Comparison of ENCODE assay signal across 19 cellular contexts in genomic region chr22:22397875-22398524, GRCh38.
DNase-seq lines count a peak whose midpoint lies in the region; ATAC-seq and TF ChIP-seq lines count a peak whose summit lies in the region.
"Had no signal": no experiment of that assay in that cellular context is flagged by ENCODE, and none has a peak within 500 bp of the region (broad histone marks: within the 10 kb centered on the region; RNA-seq: fewer than 3 reads in every experiment).

No MANE protein-coding gene starts in this region.

- H3K4me1 ChIP-seq in subcutaneous abdominal adipose tissue (ENCODE audit: control insufficient read depth in 5 of 5, insufficient read depth in 5 of 5, low read length in 5 of 5), result peaks cover 0 to 7% (median 4%) of the 10 kb centered on the region in 5 donors

- H3K9me3 ChIP-seq in WERI-Rb-1 (ENCODE audit: severe bottlenecking) (peaks cover 4% of the 10 kb centered on the region), subcutaneous abdominal adipose tissue (ENCODE audit: control insufficient read depth in 5 of 5, low read length in 5 of 5) (peaks cover 0 to 9% (median 0%) of the 10 kb centered on the region in 5 donors)

- peaks cover 18% of the 10 kb centered on the region for H3K27me3 Mint-ChIP-seq in activated CD4-positive, alpha-beta memory T cell treated with anti-CD3 and anti-CD28 coated beads, Interleukin-2, amount 10 ng/mL, durations not matched to agents 7 days and 5 days
- H3K27me3 Mint-ChIP-seq: activated B cell treated with CpG ODN at 0.5 μM for 24 hours had no signal

- H3K4me3 Mint-ChIP-seq in activated CD4-positive, alpha-beta memory T cell treated with anti-CD3 and anti-CD28 coated beads, Interleukin-2, amount 10 ng/mL, durations not matched to agents 7 days and 5 days, result no peak overlapping the region
- H3K4me3 Mint-ChIP-seq: activated B cell treated with CpG ODN at 0.5 μM for 24 hours; naive thymus-derived CD8-positive, alpha-beta T cell had no signal

- H3K27ac Mint-ChIP-seq in activated CD4-positive, alpha-beta memory T cell treated with anti-CD3 and anti-CD28 coated beads, Interleukin-2, amount 10 ng/mL, durations not matched to agents 7 days and 5 days, result no peak overlapping the region
- H3K27ac Mint-ChIP-seq: naive thymus-derived CD8-positive, alpha-beta T cell; progenitor cell of endocrine pancreas had no signal

- no peaks in the 10 kb centered on the region for H3K36me3 ChIP-seq in WERI-Rb-1
- H3K36me3 ChIP-seq in subcutaneous abdominal adipose tissue (ENCODE audit: control insufficient read depth in 5 of 5, insufficient read depth in 5 of 5, low read length in 5 of 5), result no peaks in the 10 kb centered on the region

- H3K9me3 Mint-ChIP-seq in activated CD4-positive, alpha-beta memory T cell treated with anti-CD3 and anti-CD28 coated beads, Interleukin-2, amount 10 ng/mL, durations not matched to agents 7 days and 5 days, result no peaks in the 10 kb centered on the region
- H3K9me3 Mint-ChIP-seq: activated B cell treated with CpG ODN at 0.5 μM for 24 hours; naive thymus-derived CD8-positive, alpha-beta T cell had no signal

- H3K27me3 ChIP-seq in WERI-Rb-1 (ENCODE audit: insufficient read depth, low read depth, severe bottlenecking) (no peaks in the 10 kb centered on the region), layer of hippocampus (ENCODE audit: control insufficient read depth, insufficient read depth, low read length) (no peaks in the 10 kb centered on the region), subcutaneous abdominal adipose tissue (ENCODE audit: control insufficient read depth in 5 of 5, insufficient read depth in 4 of 5, low read length in 5 of 5) (peaks cover 4 to 17% (median 12%) of the 10 kb centered on the region in 5 donors)

- no peak overlapping the region for H3K9ac ChIP-seq in subcutaneous abdominal adipose tissue (ENCODE audit: low read length in 5 of 5)

- no peaks in the 10 kb centered on the region for H3K4me1 Mint-ChIP-seq in activated CD4-positive, alpha-beta memory T cell treated with anti-CD3 and anti-CD28 coated beads, Interleukin-2, amount 10 ng/mL, durations not matched to agents 7 days and 5 days

- no peak overlapping the region for H3K27ac ChIP-seq in WERI-Rb-1
- H3K27ac ChIP-seq in layer of hippocampus (ENCODE audit: low read depth, low read length), result peak overlapping the region; percentile 40
- H3K27ac ChIP-seq in subcutaneous abdominal adipose tissue (ENCODE audit: low read depth, low read length), result peak overlapping the region; percentile 3
- H3K27ac ChIP-seq: hepatocyte had no signal

- no peaks in the 10 kb centered on the region for H3K36me3 Mint-ChIP-seq in activated CD4-positive, alpha-beta memory T cell treated with anti-CD3 and anti-CD28 coated beads, Interleukin-2, amount 10 ng/mL, durations not matched to agents 7 days and 5 days (ENCODE audit: low read depth)

- DNase-seq in NCI-H146 (lab: John Stamatoyannopoulos, UW) (peak; percentile 5), NCI-H146 treated with DMSO at 0.1 percent for 48 hours (lab: John Stamatoyannopoulos, UW; ENCODE audit: unreplicated experiment) (no peak), WERI-Rb-1 (peak; percentile 56), NCI-H187 treated with DMSO at 0.1 percent for 48 hours (lab: John Stamatoyannopoulos, UW) (no peak)
- DNase-seq in activated CD4-positive, alpha-beta memory T cell treated with anti-CD3 and anti-CD28 coated beads, Interleukin-2, amount 10 ng/mL, durations not matched to agents 7 days and 5 days, result no peak
- DNase-seq: activated B cell treated with CpG ODN at 0.5 μM for 24 hours; activated gamma-delta T cell; GOT3; left colon; naive thymus-derived CD8-positive, alpha-beta T cell; NCI-H2081 treated with DMSO at 0.1 percent for 48 hours; NCI-H526 treated with DMSO at 0.1 percent for 48 hours; RPMI8226 had no signal

- CTCF ChIA-PET in activated CD4-positive, alpha-beta memory T cell treated with anti-CD3 and anti-CD28 coated beads, Interleukin-2, amount 10 ng/mL, durations not matched to agents 7 days and 5 days (lab: Charles Lee), result no interaction called here

- POLR2A ChIA-PET in activated CD4-positive, alpha-beta memory T cell treated with anti-CD3 and anti-CD28 coated beads, Interleukin-2, amount 10 ng/mL, durations not matched to agents 7 days and 5 days (lab: Charles Lee), result interaction anchor here (0.6 kb wide), 1 partner anchor 265 kb away, joined by 3 read pairs; no protein-coding TSS in a partner anchor

- no peak for ATAC-seq in HG03521 (IDR thresholded peaks at IDR 0.05; ENCODE audit: unreplicated experiment)
- ATAC-seq: GM12878; naive thymus-derived CD8-positive, alpha-beta T cell had no signal

- TF ChIP-seq CTCF in WERI-Rb-1 (IDR thresholded peaks at IDR 0.05; ENCODE audit: low read depth, low read length), result no peak

- no peak overlapping the region for H3K4me3 ChIP-seq in WERI-Rb-1 (ENCODE audit: low read depth, low read length)
- H3K4me3 ChIP-seq in subcutaneous abdominal adipose tissue (ENCODE audit: low read depth in 1 of 5, low read length in 5 of 5), result no peak overlapping the region
- H3K4me3 ChIP-seq: GM12878, hepatocyte had no signal

Comparison
In these comparisons a context has a peak if more than half of its experiments do, and no peak if none do; other contexts are left out.
1. DNase-seq: peak in NCI-H146 (single experiment) and WERI-Rb-1 (single experiment); none in NCI-H146 treated with DMSO at 0.1 percent for 48 hours (single experiment), NCI-H187 treated with DMSO at 0.1 percent for 48 hours (single experiment) and activated CD4-positive, alpha-beta memory T cell treated with anti-CD3 and anti-CD28 coated beads, Interleukin-2, amount 10 ng/mL, durations not matched to agents 7 days and 5 days (single experiment).